ENCODE assay signal across 1 cellular context in the genomic region with DNA sequence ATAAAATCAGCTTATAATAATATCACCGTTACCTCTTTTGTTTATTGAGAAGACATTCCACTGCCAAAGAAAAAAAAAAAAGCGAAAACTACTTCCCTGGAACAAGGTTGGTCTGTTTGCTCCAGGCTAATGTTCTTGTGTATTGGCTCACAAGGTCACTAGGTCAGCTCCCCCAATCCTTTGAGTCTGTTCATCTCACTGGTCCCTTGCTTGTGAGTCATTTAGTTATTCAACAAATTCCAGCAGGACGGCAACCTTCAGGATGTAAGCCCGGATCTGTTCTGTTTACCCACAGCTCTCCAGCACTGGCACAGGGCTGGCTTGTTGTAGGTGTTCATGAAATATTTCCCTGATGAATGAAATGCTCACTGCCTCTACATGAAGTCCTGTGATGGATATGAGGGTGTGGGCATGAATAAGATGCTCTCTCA.
TF ChIP-seq lines count a peak whose summit lies in the region.

No MANE protein-coding gene starts in this region.

TF ChIP-seq in HepG2, 621 proteins besides CTCF, POLR2A, EP300 and RAD21 (continued from another document and continues in another):
- TF ChIP-seq ZNF629 (CRISPR knock-in tag; conservative IDR thresholded peaks at IDR 0.05) (peak; percentile 23; the same call in 1 of the 2 replicates), HNRNPLL (IDR thresholded peaks at IDR 0.05; ENCODE audit: low read depth, low read length, poor library complexity, severe bottlenecking) (no peak), ZNF703 (CRISPR knock-in tag; IDR thresholded peaks at IDR 0.05; ENCODE audit: borderline replicate concordance) (no peak), MEIS2 (CRISPR knock-in tag; IDR thresholded peaks at IDR 0.05) (peak; percentile 70), GPBP1L1 (CRISPR knock-in tag; IDR thresholded peaks at IDR 0.05) (no peak), KDM5A (IDR thresholded peaks at IDR 0.05; ENCODE audit: borderline replicate concordance, low read length) (no peak), SALL2 (CRISPR knock-in tag; IDR thresholded peaks at IDR 0.05) (0 out of 2 replicates have a peak, but pooled peaks have one; percentile 64), ZNF761 (CRISPR knock-in tag; conservative IDR thresholded peaks at IDR 0.05) (peak; percentile 75; the same call in 1 of the 2 replicates), ZSCAN25 (CRISPR knock-in tag; IDR thresholded peaks at IDR 0.05) (no peak), ZNF768 (CRISPR knock-in tag; IDR thresholded peaks at IDR 0.05) (no peak), YEATS4 (CRISPR knock-in tag; IDR thresholded peaks at IDR 0.05; ENCODE audit: borderline replicate concordance) (peak; percentile 65; the same call in 1 of the 2 replicates), PITX1 (CRISPR knock-in tag; IDR thresholded peaks at IDR 0.05) (peak; percentile 95), ZNF331 (CRISPR knock-in tag; IDR thresholded peaks at IDR 0.05) (peak; percentile 92), KLF9 (CRISPR knock-in tag; IDR thresholded peaks at IDR 0.05; ENCODE audit: low read depth) (peak; percentile 68; the same call in 1 of the 2 replicates), ZNF33A (CRISPR knock-in tag; IDR thresholded peaks at IDR 0.05; ENCODE audit: borderline replicate concordance) (no peak), ZKSCAN8 (CRISPR knock-in tag; IDR thresholded peaks at IDR 0.05; ENCODE audit: borderline replicate concordance) (peak; percentile 90; the same call in 1 of the 2 replicates), EED (CRISPR knock-in tag; IDR thresholded peaks at IDR 0.05) (no peak), LCORL (IDR thresholded peaks at IDR 0.05) (peak; percentile 98), LCORL (CRISPR knock-in tag; IDR thresholded peaks at IDR 0.05) (peak; percentile 97), CENPT (CRISPR knock-in tag; IDR thresholded peaks at IDR 0.05; ENCODE audit: low read depth) (no peak), HHEX (CRISPR knock-in tag; IDR thresholded peaks at IDR 0.05) (peak; percentile 99), ZNF562 (CRISPR knock-in tag; IDR thresholded peaks at IDR 0.05; ENCODE audit: borderline replicate concordance) (no peak), ZMYM2 (CRISPR knock-in tag; IDR thresholded peaks at IDR 0.05) (no peak), ZKSCAN1 (IDR thresholded peaks at IDR 0.05; ENCODE audit: low read length) (peak; percentile 21; the same call in 1 of the 2 replicates), ONECUT2 (CRISPR knock-in tag; IDR thresholded peaks at IDR 0.05) (peak; percentile 23; the same call in 1 of the 2 replicates), REST (IDR thresholded peaks at IDR 0.05; ENCODE audit: borderline replicate concordance in 1 of 2, low read depth in 1 of 2, low read length in 2 of 2) (peak in 1 of 2 experiments; percentile 75; a peak in 2 of 4 replicates), ZSCAN31 (CRISPR knock-in tag; IDR thresholded peaks at IDR 0.05; ENCODE audit: low read depth) (peak; percentile 17; the same call in 1 of the 2 replicates), ZHX1 (CRISPR knock-in tag; IDR thresholded peaks at IDR 0.05; ENCODE audit: low read depth) (0 out of 2 replicates have a peak, but pooled peaks have one; percentile 44), AGO1 (IDR thresholded peaks at IDR 0.05; ENCODE audit: low read depth, low read length, poor library complexity, severe bottlenecking) (no peak), SIX4 (CRISPR knock-in tag; IDR thresholded peaks at IDR 0.05) (peak; percentile 85), BHLHE40 (IDR thresholded peaks at IDR 0.05; ENCODE audit: low read length) (peak; percentile 54; the same call in 1 of the 2 replicates), ZNF710 (CRISPR knock-in tag; IDR thresholded peaks at IDR 0.05; ENCODE audit: borderline replicate concordance) (peak; percentile 97), HMG20A (CRISPR knock-in tag; IDR thresholded peaks at IDR 0.05; ENCODE audit: borderline replicate concordance) (peak; percentile 99)
- TF ChIP-seq, protein P1, sequence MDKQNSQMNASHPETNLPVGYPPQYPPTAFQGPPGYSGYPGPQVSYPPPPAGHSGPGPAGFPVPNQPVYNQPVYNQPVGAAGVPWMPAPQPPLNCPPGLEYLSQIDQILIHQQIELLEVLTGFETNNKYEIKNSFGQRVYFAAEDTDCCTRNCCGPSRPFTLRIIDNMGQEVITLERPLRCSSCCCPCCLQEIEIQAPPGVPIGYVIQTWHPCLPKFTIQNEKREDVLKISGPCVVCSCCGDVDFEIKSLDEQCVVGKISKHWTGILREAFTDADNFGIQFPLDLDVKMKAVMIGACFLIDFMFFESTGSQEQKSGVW (CRISPR knock-in tag; IDR thresholded peaks at IDR 0.05; ENCODE audit: borderline replicate concordance), result no peak
- TF ChIP-seq, protein P2, sequence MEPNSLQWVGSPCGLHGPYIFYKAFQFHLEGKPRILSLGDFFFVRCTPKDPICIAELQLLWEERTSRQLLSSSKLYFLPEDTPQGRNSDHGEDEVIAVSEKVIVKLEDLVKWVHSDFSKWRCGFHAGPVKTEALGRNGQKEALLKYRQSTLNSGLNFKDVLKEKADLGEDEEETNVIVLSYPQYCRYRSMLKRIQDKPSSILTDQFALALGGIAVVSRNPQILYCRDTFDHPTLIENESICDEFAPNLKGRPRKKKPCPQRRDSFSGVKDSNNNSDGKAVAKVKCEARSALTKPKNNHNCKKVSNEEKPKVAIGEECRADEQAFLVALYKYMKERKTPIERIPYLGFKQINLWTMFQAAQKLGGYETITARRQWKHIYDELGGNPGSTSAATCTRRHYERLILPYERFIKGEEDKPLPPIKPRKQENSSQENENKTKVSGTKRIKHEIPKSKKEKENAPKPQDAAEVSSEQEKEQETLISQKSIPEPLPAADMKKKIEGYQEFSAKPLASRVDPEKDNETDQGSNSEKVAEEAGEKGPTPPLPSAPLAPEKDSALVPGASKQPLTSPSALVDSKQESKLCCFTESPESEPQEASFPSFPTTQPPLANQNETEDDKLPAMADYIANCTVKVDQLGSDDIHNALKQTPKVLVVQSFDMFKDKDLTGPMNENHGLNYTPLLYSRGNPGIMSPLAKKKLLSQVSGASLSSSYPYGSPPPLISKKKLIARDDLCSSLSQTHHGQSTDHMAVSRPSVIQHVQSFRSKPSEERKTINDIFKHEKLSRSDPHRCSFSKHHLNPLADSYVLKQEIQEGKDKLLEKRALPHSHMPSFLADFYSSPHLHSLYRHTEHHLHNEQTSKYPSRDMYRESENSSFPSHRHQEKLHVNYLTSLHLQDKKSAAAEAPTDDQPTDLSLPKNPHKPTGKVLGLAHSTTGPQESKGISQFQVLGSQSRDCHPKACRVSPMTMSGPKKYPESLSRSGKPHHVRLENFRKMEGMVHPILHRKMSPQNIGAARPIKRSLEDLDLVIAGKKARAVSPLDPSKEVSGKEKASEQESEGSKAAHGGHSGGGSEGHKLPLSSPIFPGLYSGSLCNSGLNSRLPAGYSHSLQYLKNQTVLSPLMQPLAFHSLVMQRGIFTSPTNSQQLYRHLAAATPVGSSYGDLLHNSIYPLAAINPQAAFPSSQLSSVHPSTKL (CRISPR knock-in tag; IDR thresholded peaks at IDR 0.05), result peak; percentile 100
- TF ChIP-seq, protein P3, sequence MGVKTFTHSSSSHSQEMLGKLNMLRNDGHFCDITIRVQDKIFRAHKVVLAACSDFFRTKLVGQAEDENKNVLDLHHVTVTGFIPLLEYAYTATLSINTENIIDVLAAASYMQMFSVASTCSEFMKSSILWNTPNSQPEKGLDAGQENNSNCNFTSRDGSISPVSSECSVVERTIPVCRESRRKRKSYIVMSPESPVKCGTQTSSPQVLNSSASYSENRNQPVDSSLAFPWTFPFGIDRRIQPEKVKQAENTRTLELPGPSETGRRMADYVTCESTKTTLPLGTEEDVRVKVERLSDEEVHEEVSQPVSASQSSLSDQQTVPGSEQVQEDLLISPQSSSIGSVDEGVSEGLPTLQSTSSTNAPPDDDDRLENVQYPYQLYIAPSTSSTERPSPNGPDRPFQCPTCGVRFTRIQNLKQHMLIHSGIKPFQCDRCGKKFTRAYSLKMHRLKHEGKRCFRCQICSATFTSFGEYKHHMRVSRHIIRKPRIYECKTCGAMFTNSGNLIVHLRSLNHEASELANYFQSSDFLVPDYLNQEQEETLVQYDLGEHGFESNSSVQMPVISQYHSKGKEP (CRISPR knock-in tag; IDR thresholded peaks at IDR 0.05), result no peak
- TF ChIP-seq, protein P4, sequence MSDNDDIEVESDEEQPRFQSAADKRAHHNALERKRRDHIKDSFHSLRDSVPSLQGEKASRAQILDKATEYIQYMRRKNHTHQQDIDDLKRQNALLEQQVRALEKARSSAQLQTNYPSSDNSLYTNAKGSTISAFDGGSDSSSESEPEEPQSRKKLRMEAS (IDR thresholded peaks at IDR 0.05), result peak; percentile 41; the same call in 1 of the 2 replicates
- TF ChIP-seq, protein P5, sequence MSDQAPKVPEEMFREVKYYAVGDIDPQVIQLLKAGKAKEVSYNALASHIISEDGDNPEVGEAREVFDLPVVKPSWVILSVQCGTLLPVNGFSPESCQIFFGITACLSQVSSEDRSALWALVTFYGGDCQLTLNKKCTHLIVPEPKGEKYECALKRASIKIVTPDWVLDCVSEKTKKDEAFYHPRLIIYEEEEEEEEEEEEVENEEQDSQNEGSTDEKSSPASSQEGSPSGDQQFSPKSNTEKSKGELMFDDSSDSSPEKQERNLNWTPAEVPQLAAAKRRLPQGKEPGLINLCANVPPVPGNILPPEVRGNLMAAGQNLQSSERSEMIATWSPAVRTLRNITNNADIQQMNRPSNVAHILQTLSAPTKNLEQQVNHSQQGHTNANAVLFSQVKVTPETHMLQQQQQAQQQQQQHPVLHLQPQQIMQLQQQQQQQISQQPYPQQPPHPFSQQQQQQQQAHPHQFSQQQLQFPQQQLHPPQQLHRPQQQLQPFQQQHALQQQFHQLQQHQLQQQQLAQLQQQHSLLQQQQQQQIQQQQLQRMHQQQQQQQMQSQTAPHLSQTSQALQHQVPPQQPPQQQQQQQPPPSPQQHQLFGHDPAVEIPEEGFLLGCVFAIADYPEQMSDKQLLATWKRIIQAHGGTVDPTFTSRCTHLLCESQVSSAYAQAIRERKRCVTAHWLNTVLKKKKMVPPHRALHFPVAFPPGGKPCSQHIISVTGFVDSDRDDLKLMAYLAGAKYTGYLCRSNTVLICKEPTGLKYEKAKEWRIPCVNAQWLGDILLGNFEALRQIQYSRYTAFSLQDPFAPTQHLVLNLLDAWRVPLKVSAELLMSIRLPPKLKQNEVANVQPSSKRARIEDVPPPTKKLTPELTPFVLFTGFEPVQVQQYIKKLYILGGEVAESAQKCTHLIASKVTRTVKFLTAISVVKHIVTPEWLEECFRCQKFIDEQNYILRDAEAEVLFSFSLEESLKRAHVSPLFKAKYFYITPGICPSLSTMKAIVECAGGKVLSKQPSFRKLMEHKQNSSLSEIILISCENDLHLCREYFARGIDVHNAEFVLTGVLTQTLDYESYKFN (CRISPR knock-in tag; conservative IDR thresholded peaks at IDR 0.05), result peak; percentile 97
